In genomic region chr14:51783765-51784164, GRCh38 we compare ENCODE assay signal across 16 cellular contexts.
DNase-seq lines count a peak whose midpoint lies in the region; ATAC-seq, FAIRE-seq and TF ChIP-seq lines count a peak whose summit lies in the region.
"Had no signal": no experiment of that assay in that cellular context is flagged by ENCODE, and none has a peak within 500 bp of the region (broad histone marks: within the 10 kb centered on the region; RNA-seq: fewer than 3 reads in every experiment).

No MANE protein-coding gene starts in this region.

- H3K4me3 ChIP-seq in GM23248 (peak overlapping the region; percentile 57), kidney (ENCODE audit: low read length in 2 of 2) (no peak overlapping the region), body of pancreas (no peak overlapping the region)
- H3K4me3 ChIP-seq: sigmoid colon had no signal

- DNase-seq in AG08396 (ENCODE audit: low spot score) (peak; percentile 60), GM23248 (peak; percentile 84), amniotic stem cell (lab: John Stamatoyannopoulos, UW) (peak; percentile 23), hepatic stellate cell (ENCODE audit: low spot score) (peak; percentile 59), left colon (no peak), kidney (no peak), body of pancreas (no peak)
- DNase-seq: activated CD4-positive, alpha-beta T cell treated with anti-CD3 and anti-CD28 coated beads, Interleukin-2, amount 50 U/mL, for 48 hours; naive B cell; NCI-H2227 treated with DMSO at 0.1 percent for 48 hours; sigmoid colon had no signal

- no peaks in the 10 kb centered on the region for H3K9me2 ChIP-seq in GM23248 (ENCODE audit: insufficient read depth)

- 2% methylated on average over 4 of the region's 4 CpGs for WGBS in GM23248 (ENCODE audit: low coverage in 1 of 2, low lambda C conversion rate in 2 of 2, missing lambda C conversion rate in 2 of 2), 2 experiments
- 26 to 27% methylated on average over 4 of the region's 4 CpGs for WGBS in body of pancreas, 2 donors

- no peaks in the 10 kb centered on the region for H3K79me2 ChIP-seq in GM23248 (ENCODE audit: insufficient read depth)

- ATAC-seq in left colon, result no peak
- ATAC-seq in HG02798 (IDR thresholded peaks at IDR 0.05; ENCODE audit: poor library complexity, unreplicated experiment), result no peak
- ATAC-seq in body of pancreas, result no peak
- ATAC-seq: foreskin keratinocyte, Panc1 had no signal

- intact Hi-C loops in left colon (cut with DNase I, micrococcal nuclease) (loop anchor here in 1 of 2 donors (10.0 kb wide), 1 partner anchor 191 kb away; no protein-coding TSS in a partner anchor), kidney (cut with DNase I) (no loop called here), body of pancreas (cut with DNase I) (no loop called here)

- TF ChIP-seq CTCF in kidney (IDR thresholded peaks at IDR 0.05; ENCODE audit: borderline replicate concordance, extremely low read depth, insufficient read depth) (no peak), body of pancreas (IDR thresholded peaks at IDR 0.05) (no peak)

- in situ Hi-C loops in GM23248 (cut with MboI), result loop anchor here (10.0 kb wide), 1 partner anchor 191 kb away; no protein-coding TSS in a partner anchor

- H3K9ac ChIP-seq in GM23248 (peak overlapping the region; percentile 29; the same call in 1 of the 2 replicates), kidney (ENCODE audit: low read length in 2 of 2) (no peak overlapping the region)

- peaks cover 13% of the 10 kb centered on the region; the same call in 1 of the 2 replicates for H3F3A ChIP-seq in GM23248 (ENCODE audit: insufficient read depth)

- H3K36me3 ChIP-seq in GM23248 (ENCODE audit: low read depth), result no peaks in the 10 kb centered on the region
- no peaks in the 10 kb centered on the region for H3K36me3 ChIP-seq in kidney (ENCODE audit: control insufficient read depth in 1 of 2, insufficient read depth in 2 of 2, low read length in 2 of 2)
- no peaks in the 10 kb centered on the region for H3K36me3 ChIP-seq in body of pancreas (replicated peaks in 1 of 2; ENCODE audit: insufficient read depth in 1 of 2, low read depth in 2 of 2)
- H3K36me3 ChIP-seq: sigmoid colon had no signal

- H3K9me3 ChIP-seq in GM23248 (ENCODE audit: low read depth) (no peaks in the 10 kb centered on the region), kidney (ENCODE audit: control insufficient read depth in 1 of 2, low read length in 2 of 2) (peaks cover 0 to 5% of the 10 kb centered on the region in 2 donors), body of pancreas (no peaks in the 10 kb centered on the region)

- peaks cover 19% of the 10 kb centered on the region for H3K4me1 ChIP-seq in GM23248 (ENCODE audit: insufficient read depth)
- H3K4me1 ChIP-seq in kidney (ENCODE audit: control insufficient read depth in 1 of 2, insufficient read depth in 1 of 2, low read depth in 1 of 2, low read length in 2 of 2), result no peaks in the 10 kb centered on the region
- H3K4me1 ChIP-seq in body of pancreas, result no peaks in the 10 kb centered on the region
- H3K4me1 ChIP-seq: foreskin keratinocyte had no signal

- H3K27me3 ChIP-seq in GM23248 (replicated peaks; ENCODE audit: insufficient read depth) (0 out of 2 replicates have a peak, but pooled peaks cover 3% of the 10 kb centered on the region), body of pancreas (no peaks in the 10 kb centered on the region)
- H3K27me3 ChIP-seq: sigmoid colon had no signal

- H3K27ac ChIP-seq in GM23248 (peak overlapping the region; percentile 40), kidney (ENCODE audit: low read depth in 2 of 2, low read length in 2 of 2) (no peak overlapping the region), body of pancreas (no peak overlapping the region)
- H3K27ac ChIP-seq: C4-2B, foreskin keratinocyte, sigmoid colon had no signal

- H3K4me2 ChIP-seq in GM23248 (ENCODE audit: unreplicated experiment), result peak overlapping the region; percentile 61

- no peak for FAIRE-seq in kidney (lab: Jason Lieb, UNC)
- FAIRE-seq: keratinocyte had no signal

- TF ChIP-seq POLR2A in body of pancreas (IDR thresholded peaks at IDR 0.05), result no peak

- H4K20me1 ChIP-seq in GM23248 (ENCODE audit: insufficient read depth), result no peaks in the 10 kb centered on the region

- H2AFZ ChIP-seq in GM23248, result no peak overlapping the region

Comparison
In these comparisons a context has a peak if more than half of its experiments do, and no peak if none do; other contexts are left out.
1. DNase-seq: peak in AG08396 (single experiment), GM23248 (single experiment), amniotic stem cell (single experiment) and hepatic stellate cell (single experiment); none in left colon (0 of 2), kidney (single experiment) and body of pancreas (0 of 4).